ENCODE assay signal across 8 cellular contexts in the genomic region with DNA sequence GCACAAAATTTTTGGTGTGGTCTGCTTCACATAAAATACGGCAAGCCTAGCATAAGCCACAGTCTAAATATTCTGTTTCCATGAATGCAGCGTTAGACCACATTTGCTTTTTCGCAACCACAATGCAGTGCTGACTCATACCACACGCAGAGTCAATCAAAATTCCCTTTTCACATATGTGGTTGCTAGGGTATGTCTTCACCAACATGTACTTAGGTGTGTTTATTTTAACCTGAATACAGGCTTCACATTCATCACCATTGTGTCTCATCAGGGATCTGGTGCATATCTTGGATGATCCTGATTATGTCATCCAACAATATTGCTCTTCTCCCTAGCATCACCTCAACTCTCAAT.
DNase-seq lines count a peak whose midpoint lies in the region; ATAC-seq lines count a peak whose summit lies in the region.

No MANE protein-coding gene starts in this region.

- peak; percentile 72 for ATAC-seq in HG02852 (IDR thresholded peaks at IDR 0.05; ENCODE audit: unreplicated experiment)

- DNase-seq in DMS 273 (lab: John Stamatoyannopoulos, UW; ENCODE audit: unreplicated experiment) (peak; percentile 60), DMS 273 treated with DMSO at 0.1 percent for 48 hours (lab: John Stamatoyannopoulos, UW) (no peak), NCI-H345 treated with DMSO at 0.1 percent for 48 hours (lab: John Stamatoyannopoulos, UW; ENCODE audit: unreplicated experiment) (peak; percentile 75), amniotic stem cell (lab: John Stamatoyannopoulos, UW) (peak; percentile 16), middle frontal gyrus (ENCODE audit: extremely low spot score, low spot score) (no peak)
- DNase-seq in stimulated activated CD8-positive, alpha-beta memory T cell treated with anti-CD3 and anti-CD28 coated beads, Interleukin-15, amount 100 ng/mL, for 48 hours (ENCODE audit: low read depth in 2 of 2), result peak; percentile 44 to 51
- DNase-seq in effector CD8-positive, alpha-beta T cell (lab: John Stamatoyannopoulos, UW), result no peak

Comparison
In these comparisons a context has a peak if more than half of its experiments do, and no peak if none do; other contexts are left out.
1. DNase-seq: peak in DMS 273 (single experiment), NCI-H345 treated with DMSO at 0.1 percent for 48 hours (single experiment), amniotic stem cell (single experiment) and stimulated activated CD8-positive, alpha-beta memory T cell treated with anti-CD3 and anti-CD28 coated beads, Interleukin-15, amount 100 ng/mL, for 48 hours (2 of 2); none in DMS 273 treated with DMSO at 0.1 percent for 48 hours (single experiment), effector CD8-positive, alpha-beta T cell (single experiment) and middle frontal gyrus (single experiment).